Comparison of ENCODE assay signal across 14 cellular contexts in genomic region chr1:173871091-173871490, GRCh38. TPM values are rescaled to one million over a fixed set of nuclear protein-coding genes. Genes with fewer than 3 reads are reported as not detected.
DNase-seq lines count a peak whose midpoint lies in the region; ATAC-seq lines count a peak whose summit lies in the region.
"Had no signal": no experiment of that assay in that cellular context is flagged by ENCODE, and none has a peak within 500 bp of the region (broad histone marks: within the 10 kb centered on the region; RNA-seq: fewer than 3 reads in every experiment).

No MANE protein-coding gene starts in this region.

- no peaks in the 10 kb centered on the region for H3K27me3 Mint-ChIP-seq in activated T-cell treated with anti-CD3 and anti-CD28 coated beads, Interleukin-2, amount 50 U/mL, for 24 hours
- H3K27me3 Mint-ChIP-seq in activated T-helper 1 cell treated with anti-CD3 and anti-CD28 coated beads, Interleukin-12 subunit alpha, Interleukin-12 subunit beta, Interleukin-2, Interleukin-4 antibody, amounts not matched to agents 30 ng/mL and 10 ng/mL and 1 ng/mL, durations not matched to agents 14 hours and 24 hours and 36 hours (ENCODE audit: insufficient read depth), result no peaks in the 10 kb centered on the region
- H3K27me3 Mint-ChIP-seq: dendritic cell treated with granulocyte-macrophage colony-stimulating factor and Interleukin-4, amounts not matched to agents 40 ng/mL and 50 ng/mL, for 4 days had no signal

- H3K36me3 Mint-ChIP-seq in activated T-cell treated with anti-CD3 and anti-CD28 coated beads, Interleukin-2, amount 50 U/mL, for 24 hours (ENCODE audit: low read depth), result peaks cover 68% of the 10 kb centered on the region
- peaks cover 41% of the 10 kb centered on the region for H3K36me3 Mint-ChIP-seq in activated T-helper 1 cell treated with anti-CD3 and anti-CD28 coated beads, Interleukin-12 subunit alpha, Interleukin-12 subunit beta, Interleukin-2, Interleukin-4 antibody, amounts not matched to agents 30 ng/mL and 10 ng/mL and 1 ng/mL, durations not matched to agents 14 hours and 24 hours and 36 hours (ENCODE audit: low read depth)
- H3K36me3 Mint-ChIP-seq in stimulated activated effector memory CD8-positive, alpha-beta T cell treated with anti-CD3 and anti-CD28 coated beads, Interleukin-12 subunit alpha, Interleukin-12 subunit beta, amount 100 ng/mL, for 72 hours, result peaks cover 71% of the 10 kb centered on the region

- peak overlapping the region; percentile 80 for H3K27ac Mint-ChIP-seq in activated T-cell treated with anti-CD3 and anti-CD28 coated beads, Interleukin-2, amount 50 U/mL, for 24 hours
- peak overlapping the region; percentile 77 for H3K27ac Mint-ChIP-seq in activated T-helper 1 cell treated with anti-CD3 and anti-CD28 coated beads, Interleukin-12 subunit alpha, Interleukin-12 subunit beta, Interleukin-2, Interleukin-4 antibody, amounts not matched to agents 30 ng/mL and 10 ng/mL and 1 ng/mL, durations not matched to agents 14 hours and 24 hours and 36 hours
- H3K27ac Mint-ChIP-seq in stimulated activated effector memory CD8-positive, alpha-beta T cell treated with anti-CD3 and anti-CD28 coated beads, Interleukin-12 subunit alpha, Interleukin-12 subunit beta, amount 100 ng/mL, for 72 hours, result peak overlapping the region; percentile 88
- H3K27ac Mint-ChIP-seq: dendritic cell treated with granulocyte-macrophage colony-stimulating factor and Interleukin-4, amounts not matched to agents 40 ng/mL and 50 ng/mL, for 4 days had no signal

- ATAC-seq in stimulated activated effector memory CD8-positive, alpha-beta T cell treated with anti-CD3 and anti-CD28 coated beads, Interleukin-12 subunit alpha, Interleukin-12 subunit beta, amount 100 ng/mL, for 72 hours, result no peak
- ATAC-seq in GM21367 (IDR thresholded peaks at IDR 0.05; ENCODE audit: unreplicated experiment), result no peak

- peak overlapping the region; percentile 97 for H3K4me3 Mint-ChIP-seq in activated T-cell treated with anti-CD3 and anti-CD28 coated beads, Interleukin-2, amount 50 U/mL, for 24 hours
- peak overlapping the region; percentile 98 for H3K4me3 Mint-ChIP-seq in activated T-helper 1 cell treated with anti-CD3 and anti-CD28 coated beads, Interleukin-12 subunit alpha, Interleukin-12 subunit beta, Interleukin-2, Interleukin-4 antibody, amounts not matched to agents 30 ng/mL and 10 ng/mL and 1 ng/mL, durations not matched to agents 14 hours and 24 hours and 36 hours
- peak overlapping the region; percentile 94 for H3K4me3 Mint-ChIP-seq in stimulated activated effector memory CD8-positive, alpha-beta T cell treated with anti-CD3 and anti-CD28 coated beads, Interleukin-12 subunit alpha, Interleukin-12 subunit beta, amount 100 ng/mL, for 72 hours
- H3K4me3 Mint-ChIP-seq: dendritic cell treated with granulocyte-macrophage colony-stimulating factor and Interleukin-4, amounts not matched to agents 40 ng/mL and 50 ng/mL, for 4 days had no signal

- DNase-seq in activated T-cell treated with anti-CD3 and anti-CD28 coated beads, Interleukin-2, amount 50 U/mL, for 24 hours, result no peak
- DNase-seq in activated T-cell treated with anti-CD3 and anti-CD28 coated beads, Interleukin-2, amount 50 U/mL, for 1 hour, result no peak
- no peak for DNase-seq in activated T-helper 1 cell treated with anti-CD3 and anti-CD28 coated beads, Interleukin-12 subunit alpha, Interleukin-12 subunit beta, Interleukin-2, Interleukin-4 antibody, amounts not matched to agents 30 ng/mL and 10 ng/mL and 1 ng/mL, durations not matched to agents 14 hours and 24 hours and 36 hours (ENCODE audit: low spot score)
- no peak for DNase-seq in stimulated activated effector memory CD8-positive, alpha-beta T cell treated with anti-CD3 and anti-CD28 coated beads, Interleukin-12 subunit alpha, Interleukin-12 subunit beta, amount 100 ng/mL, for 72 hours (ENCODE audit: low spot score in 2 of 2)
- no peak for DNase-seq in NCI-H146 treated with DMSO at 0.1 percent for 48 hours (lab: John Stamatoyannopoulos, UW; ENCODE audit: unreplicated experiment)
- DNase-seq: DMS53, NCI-H1417 treated with DMSO at 0.1 percent for 48 hours, NCI-H526 treated with DMSO at 0.1 percent for 48 hours, SIG-M5, sigmoid colon had no signal

- no peaks in the 10 kb centered on the region for H3K9me3 Mint-ChIP-seq in activated T-cell treated with anti-CD3 and anti-CD28 coated beads, Interleukin-2, amount 50 U/mL, for 24 hours
- no peaks in the 10 kb centered on the region for H3K9me3 Mint-ChIP-seq in activated T-helper 1 cell treated with anti-CD3 and anti-CD28 coated beads, Interleukin-12 subunit alpha, Interleukin-12 subunit beta, Interleukin-2, Interleukin-4 antibody, amounts not matched to agents 30 ng/mL and 10 ng/mL and 1 ng/mL, durations not matched to agents 14 hours and 24 hours and 36 hours
- no peaks in the 10 kb centered on the region for H3K9me3 Mint-ChIP-seq in stimulated activated effector memory CD8-positive, alpha-beta T cell treated with anti-CD3 and anti-CD28 coated beads, Interleukin-12 subunit alpha, Interleukin-12 subunit beta, amount 100 ng/mL, for 72 hours
- H3K9me3 Mint-ChIP-seq: dendritic cell treated with granulocyte-macrophage colony-stimulating factor and Interleukin-4, amounts not matched to agents 40 ng/mL and 50 ng/mL, for 4 days had no signal

- intact Hi-C loops in activated T-helper 1 cell treated with anti-CD3 and anti-CD28 coated beads, Interleukin-12 subunit alpha, Interleukin-12 subunit beta, Interleukin-2, Interleukin-4 antibody, amounts not matched to agents 30 ng/mL and 10 ng/mL and 1 ng/mL, durations not matched to agents 14 hours and 24 hours and 36 hours (cut with micrococcal nuclease), result no loop called here

- peaks cover 49% of the 10 kb centered on the region for H3K4me1 Mint-ChIP-seq in activated T-cell treated with anti-CD3 and anti-CD28 coated beads, Interleukin-2, amount 50 U/mL, for 24 hours (ENCODE audit: low read depth)
- H3K4me1 Mint-ChIP-seq in activated T-helper 1 cell treated with anti-CD3 and anti-CD28 coated beads, Interleukin-12 subunit alpha, Interleukin-12 subunit beta, Interleukin-2, Interleukin-4 antibody, amounts not matched to agents 30 ng/mL and 10 ng/mL and 1 ng/mL, durations not matched to agents 14 hours and 24 hours and 36 hours (ENCODE audit: low read depth), result peaks cover 47% of the 10 kb centered on the region
- H3K4me1 Mint-ChIP-seq in stimulated activated effector memory CD8-positive, alpha-beta T cell treated with anti-CD3 and anti-CD28 coated beads, Interleukin-12 subunit alpha, Interleukin-12 subunit beta, amount 100 ng/mL, for 72 hours, result peaks cover 41% of the 10 kb centered on the region

RNA-seq across cellular contexts. Expression of gene ZBTB37, which starts 2.9 kb away (rescaled TPM):
- total RNA-seq in activated T-helper 1 cell treated with anti-CD3 and anti-CD28 coated beads, Interleukin-12 subunit alpha, Interleukin-12 subunit beta, Interleukin-2, Interleukin-4 antibody, amounts not matched to agents 30 ng/mL and 10 ng/mL and 1 ng/mL, durations not matched to agents 14 hours and 24 hours and 36 hours, result 9.2 and 9.4 TPM in 2 replicates

RNA-seq across cellular contexts. Expression of gene GAS5, which starts 3.3 kb away (rescaled TPM):
- 653 and 688 TPM in 2 replicates for total RNA-seq in activated T-helper 1 cell treated with anti-CD3 and anti-CD28 coated beads, Interleukin-12 subunit alpha, Interleukin-12 subunit beta, Interleukin-2, Interleukin-4 antibody, amounts not matched to agents 30 ng/mL and 10 ng/mL and 1 ng/mL, durations not matched to agents 14 hours and 24 hours and 36 hours

RNA-seq across cellular contexts. Expression of gene SERPINC1, which starts 46.0 kb away (rescaled TPM):
- 0.26 TPM in 1 of 2 replicates, not detected in the other for total RNA-seq in activated T-helper 1 cell treated with anti-CD3 and anti-CD28 coated beads, Interleukin-12 subunit alpha, Interleukin-12 subunit beta, Interleukin-2, Interleukin-4 antibody, amounts not matched to agents 30 ng/mL and 10 ng/mL and 1 ng/mL, durations not matched to agents 14 hours and 24 hours and 36 hours
- total RNA-seq: fibroblast of villous mesenchyme, sigmoid colon, tibial nerve had no signal

RNA-seq across cellular contexts. Expression of gene CENPL, which starts 46.4 kb away (rescaled TPM):
- total RNA-seq in activated T-helper 1 cell treated with anti-CD3 and anti-CD28 coated beads, Interleukin-12 subunit alpha, Interleukin-12 subunit beta, Interleukin-2, Interleukin-4 antibody, amounts not matched to agents 30 ng/mL and 10 ng/mL and 1 ng/mL, durations not matched to agents 14 hours and 24 hours and 36 hours, result 23.6 and 25.7 TPM in 2 replicates

RNA-seq across cellular contexts. Expression of gene DARS2, which starts 46.6 kb away (rescaled TPM):
- total RNA-seq in activated T-helper 1 cell treated with anti-CD3 and anti-CD28 coated beads, Interleukin-12 subunit alpha, Interleukin-12 subunit beta, Interleukin-2, Interleukin-4 antibody, amounts not matched to agents 30 ng/mL and 10 ng/mL and 1 ng/mL, durations not matched to agents 14 hours and 24 hours and 36 hours, result 41.9 TPM in 2 replicates
